8 cellular contexts compared by ENCODE assay signal in the genomic region with DNA sequence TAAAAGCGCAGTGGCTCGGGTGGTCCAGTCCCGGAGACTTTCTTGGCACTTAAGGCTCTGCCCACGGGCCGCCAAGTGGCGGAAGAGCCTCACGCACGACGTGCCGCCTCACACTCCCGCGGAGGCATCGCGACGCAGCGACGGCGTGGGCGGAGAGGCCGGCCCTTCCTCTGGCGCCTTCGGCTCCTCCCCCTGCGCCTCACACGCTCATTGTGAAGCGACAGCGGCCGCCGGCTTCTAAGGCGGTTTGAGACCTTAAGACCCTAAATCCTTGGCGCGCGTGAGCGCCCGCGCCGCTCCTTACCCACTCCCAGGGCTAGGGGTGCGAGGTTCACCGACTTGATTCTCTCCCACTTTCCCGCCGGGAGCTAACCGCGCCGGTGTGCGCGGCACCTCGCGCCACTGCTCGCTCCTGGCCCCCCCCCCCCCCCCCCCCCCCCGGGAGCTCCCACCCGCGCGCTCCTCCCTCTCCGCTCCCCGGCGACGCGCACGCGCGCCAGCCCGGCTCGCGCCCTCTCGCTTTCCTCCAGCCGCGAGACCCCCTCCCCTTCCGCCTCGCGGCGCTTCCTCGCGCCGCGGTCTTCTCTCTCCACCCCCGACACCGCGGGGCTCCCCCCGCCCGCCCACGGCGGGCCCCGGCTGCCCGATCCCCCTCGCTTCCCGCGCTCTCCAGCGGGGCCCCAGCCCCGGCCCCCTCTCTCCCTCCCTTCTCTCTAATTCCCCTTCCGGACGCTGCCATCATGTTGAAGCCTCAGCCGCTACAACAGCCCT. TPM values are rescaled to one million over a fixed set of nuclear protein-coding genes. Genes with fewer than 3 reads are reported as not detected.
A peak's percentile ranks its signal among the peaks of the same experiment; 100 is the strongest.
DNase-seq lines count a peak whose midpoint lies in the region; ATAC-seq and TF ChIP-seq lines count a peak whose summit lies in the region.

A gene with protein sequence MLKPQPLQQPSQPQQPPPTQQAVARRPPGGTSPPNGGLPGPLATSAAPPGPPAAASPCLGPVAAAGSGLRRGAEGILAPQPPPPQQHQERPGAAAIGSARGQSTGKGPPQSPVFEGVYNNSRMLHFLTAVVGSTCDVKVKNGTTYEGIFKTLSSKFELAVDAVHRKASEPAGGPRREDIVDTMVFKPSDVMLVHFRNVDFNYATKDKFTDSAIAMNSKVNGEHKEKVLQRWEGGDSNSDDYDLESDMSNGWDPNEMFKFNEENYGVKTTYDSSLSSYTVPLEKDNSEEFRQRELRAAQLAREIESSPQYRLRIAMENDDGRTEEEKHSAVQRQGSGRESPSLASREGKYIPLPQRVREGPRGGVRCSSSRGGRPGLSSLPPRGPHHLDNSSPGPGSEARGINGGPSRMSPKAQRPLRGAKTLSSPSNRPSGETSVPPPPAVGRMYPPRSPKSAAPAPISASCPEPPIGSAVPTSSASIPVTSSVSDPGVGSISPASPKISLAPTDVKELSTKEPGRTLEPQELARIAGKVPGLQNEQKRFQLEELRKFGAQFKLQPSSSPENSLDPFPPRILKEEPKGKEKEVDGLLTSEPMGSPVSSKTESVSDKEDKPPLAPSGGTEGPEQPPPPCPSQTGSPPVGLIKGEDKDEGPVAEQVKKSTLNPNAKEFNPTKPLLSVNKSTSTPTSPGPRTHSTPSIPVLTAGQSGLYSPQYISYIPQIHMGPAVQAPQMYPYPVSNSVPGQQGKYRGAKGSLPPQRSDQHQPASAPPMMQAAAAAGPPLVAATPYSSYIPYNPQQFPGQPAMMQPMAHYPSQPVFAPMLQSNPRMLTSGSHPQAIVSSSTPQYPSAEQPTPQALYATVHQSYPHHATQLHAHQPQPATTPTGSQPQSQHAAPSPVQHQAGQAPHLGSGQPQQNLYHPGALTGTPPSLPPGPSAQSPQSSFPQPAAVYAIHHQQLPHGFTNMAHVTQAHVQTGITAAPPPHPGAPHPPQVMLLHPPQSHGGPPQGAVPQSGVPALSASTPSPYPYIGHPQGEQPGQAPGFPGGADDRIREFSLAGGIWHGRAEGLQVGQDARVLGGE (plus strand): TSS at position 480 of the 771 bp plus-strand sequence. CDS start 261 bp downstream, at position 741.

- H3K9ac ChIP-seq in SU-DHL-6 (ENCODE audit: low read length) = peak within 1 kb of the TSS; percentile 100

- peak within 1 kb of the TSS; percentile 98 for H3K4me3 Mint-ChIP-seq in activated naive CD8-positive, alpha-beta T cell treated with anti-CD3 and anti-CD28 coated beads, Interleukin-2, amount 10 ng/mL, durations not matched to agents 7 days and 5 days

- peak within 1 kb of the TSS; percentile 95 for H3K4me2 ChIP-seq in SU-DHL-6 (ENCODE audit: low read depth, low read length, poor library complexity, severe bottlenecking)

- no peaks in the 10 kb centered on the region for H3K9me3 Mint-ChIP-seq in activated naive CD8-positive, alpha-beta T cell treated with anti-CD3 and anti-CD28 coated beads, Interleukin-2, amount 10 ng/mL, durations not matched to agents 7 days and 5 days

- peaks cover 15% of the 10 kb centered on the region; the same call in 1 of the 2 replicates for H4K20me1 ChIP-seq in SU-DHL-6 (ENCODE audit: low read depth, low read length)

- H2AFZ ChIP-seq in SU-DHL-6 (ENCODE audit: low read depth, low read length, severe bottlenecking) = peak within 1 kb of the TSS; percentile 42

- TF ChIP-seq CTCF in SU-DHL-6 (IDR thresholded peaks at IDR 0.05; ENCODE audit: insufficient read depth, low read length, poor library complexity, severe bottlenecking) (no peak), ovary (IDR thresholded peaks at IDR 0.05) (peak in 1 of 3 donors; percentile 46)

- ATAC-seq in HG02588 (IDR thresholded peaks at IDR 0.05; ENCODE audit: unreplicated experiment) (peak; percentile 36), Right ventricle myocardium inferior (peak; percentile 82)
- peak; percentile 48 for ATAC-seq in activated naive CD8-positive, alpha-beta T cell treated with anti-CD3 and anti-CD28 coated beads, Interleukin-2, amount 10 ng/mL, durations not matched to agents 7 days and 5 days (ENCODE audit: low read depth)

- no peak for TF ChIP-seq EP300 in ovary (IDR thresholded peaks at IDR 0.05)

- peaks cover 14% of the 10 kb centered on the region for H3F3A ChIP-seq in SU-DHL-6 (ENCODE audit: insufficient read depth)

- peaks cover 35% of the 10 kb centered on the region for H3K4me1 Mint-ChIP-seq in activated naive CD8-positive, alpha-beta T cell treated with anti-CD3 and anti-CD28 coated beads, Interleukin-2, amount 10 ng/mL, durations not matched to agents 7 days and 5 days

- intact Hi-C loops in Right ventricle myocardium inferior (cut with DNase I) = loop anchor here (1.0 kb wide), 1 partner anchor 24 kb away; a partner anchor contains a TSS
- intact Hi-C loops in ovary (cut with DNase I) = loop anchor here in 2 of 4 donors (5.0 to 10.0 kb wide), 2 partner anchors 112 to 125 kb away; a partner anchor contains a TSS

- no peaks in the 10 kb centered on the region for H3K9me2 ChIP-seq in SU-DHL-6 (replicated peaks; ENCODE audit: insufficient read depth, low read length)

- no peaks in the 10 kb centered on the region for H3K4me1 ChIP-seq in ovary (ENCODE audit: insufficient read depth)
- peaks cover 15% of the 10 kb centered on the region for H3K4me1 ChIP-seq in thymus (ENCODE audit: control insufficient read depth, insufficient read depth, low read length)

- H3K4me3 ChIP-seq in SU-DHL-6 (ENCODE audit: insufficient read depth, low read length, poor library complexity, severe bottlenecking) = peak within 1 kb of the TSS; percentile 65
- peak within 1 kb of the TSS; percentile 100 for H3K4me3 ChIP-seq in ovary
- H3K4me3 ChIP-seq in thymus (ENCODE audit: low read length) = peak within 1 kb of the TSS; percentile 100

- TF ChIP-seq POLR2A in ovary (IDR thresholded peaks at IDR 0.05) = peak; percentile 95

- no peaks in the 10 kb centered on the region for H3K27me3 ChIP-seq in SU-DHL-6 (ENCODE audit: low read length)
- H3K27me3 ChIP-seq in ovary = no peaks in the 10 kb centered on the region
- H3K27me3 ChIP-seq in thymus (ENCODE audit: control insufficient read depth, insufficient read depth) = no peaks in the 10 kb centered on the region

- H3K27ac ChIP-seq in SU-DHL-6 (ENCODE audit: low read depth, low read length) (peak within 1 kb of the TSS; percentile 97), ovary (peak within 1 kb of the TSS; percentile 98 to 99), thymus (ENCODE audit: low read depth) (peak within 1 kb of the TSS; percentile 100)

- 0 to 1% (median 0%) methylated on average over 32 to 84 of the region's 91 CpGs for WGBS in ovary, 3 donors
- WGBS in thymus = under 1% methylated on average over 87 of the region's 91 CpGs

- peaks cover 25% of the 10 kb centered on the region for H3K36me3 ChIP-seq in SU-DHL-6 (ENCODE audit: low read length)
- no peaks in the 10 kb centered on the region for H3K36me3 ChIP-seq in ovary
- H3K36me3 ChIP-seq in thymus (ENCODE audit: control insufficient read depth, insufficient read depth) = peaks cover 24% of the 10 kb centered on the region

- H3K27ac Mint-ChIP-seq in activated naive CD8-positive, alpha-beta T cell treated with anti-CD3 and anti-CD28 coated beads, Interleukin-2, amount 10 ng/mL, durations not matched to agents 7 days and 5 days = peak within 1 kb of the TSS; percentile 98

- no peaks in the 10 kb centered on the region for H3K27me3 Mint-ChIP-seq in activated naive CD8-positive, alpha-beta T cell treated with anti-CD3 and anti-CD28 coated beads, Interleukin-2, amount 10 ng/mL, durations not matched to agents 7 days and 5 days

- peak; percentile 91 for DNase-seq in GM04504 (ENCODE audit: low read depth)
- DNase-seq in NCI-H1092 treated with DMSO at 0.1 percent for 48 hours (lab: John Stamatoyannopoulos, UW) = peak; percentile 85
- peak; percentile 94 for DNase-seq in activated naive CD8-positive, alpha-beta T cell treated with anti-CD3 and anti-CD28 coated beads, Interleukin-2, amount 10 ng/mL, durations not matched to agents 7 days and 5 days
- peak; percentile 98 for DNase-seq in Right ventricle myocardium inferior (ENCODE audit: missing footprints)
- peak; percentile 93 to 96 (median 95) for DNase-seq in ovary

- peaks cover 25% of the 10 kb centered on the region for H3K36me3 Mint-ChIP-seq in activated naive CD8-positive, alpha-beta T cell treated with anti-CD3 and anti-CD28 coated beads, Interleukin-2, amount 10 ng/mL, durations not matched to agents 7 days and 5 days

- H3K79me2 ChIP-seq in SU-DHL-6 (ENCODE audit: insufficient read depth, low read length) = peaks cover 53% of the 10 kb centered on the region

- H3K9me3 ChIP-seq in SU-DHL-6 (ENCODE audit: insufficient read depth, low read length) (no peaks in the 10 kb centered on the region), ovary (no peaks in the 10 kb centered on the region), thymus (ENCODE audit: control insufficient read depth) (no peaks in the 10 kb centered on the region)

- POLR2A ChIA-PET in activated naive CD8-positive, alpha-beta T cell treated with anti-CD3 and anti-CD28 coated beads, Interleukin-2, amount 10 ng/mL, durations not matched to agents 7 days and 5 days (lab: Charles Lee) = interaction anchor here (0.6 to 4.2 kb wide), 20 partner anchors 9 to 544 kb away, joined by 3 to 65 read pairs (median 6); a partner anchor contains a TSS

RNA-seq across cellular contexts. Expression of the gene that starts here (rescaled TPM):
- total RNA-seq in activated naive CD8-positive, alpha-beta T cell treated with anti-CD3 and anti-CD28 coated beads, Interleukin-2, amount 10 ng/mL, durations not matched to agents 7 days and 5 days = 100 to 1,000 TPM; 296 to 304 TPM
- total RNA-seq in Right ventricle myocardium inferior (46.3 TPM), ovary (100 to 1,000 TPM in 2 of 7 donors, 10 to 100 TPM in 5; 36.2 to 143 (median 84.8) TPM)
- polyA plus RNA-seq in ovary (10 to 100 TPM; 45.5 to 84.6 TPM), thymus (83.6 TPM)

Comparison
In these comparisons a context has a peak if more than half of its experiments do, and no peak if none do; other contexts are left out.
1. Peak in every context shown above with its lines: DNase-seq, ATAC-seq, H3K4me3 ChIP-seq and H3K27ac ChIP-seq.